18 cellular contexts compared by ENCODE assay signal in the genomic region with DNA sequence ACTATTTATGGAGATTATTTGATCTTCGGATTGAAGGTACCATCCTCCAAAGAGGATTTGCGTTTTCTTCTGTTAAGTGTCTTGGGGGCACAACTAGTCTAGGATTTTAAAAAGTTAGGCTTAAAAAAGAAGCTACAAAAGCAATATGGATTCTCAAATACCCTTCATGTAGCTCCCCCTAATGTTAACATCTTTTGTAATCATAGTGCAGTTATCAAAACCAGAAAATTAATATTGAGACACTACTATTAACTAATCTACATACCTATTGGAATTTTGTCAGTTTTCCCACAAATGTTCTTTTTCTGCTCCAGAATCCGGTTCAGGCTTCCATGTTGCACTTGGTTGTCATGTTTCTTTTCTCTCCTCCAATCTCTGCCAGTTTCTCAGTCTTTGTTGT.
DNase-seq lines count a peak whose midpoint lies in the region; TF ChIP-seq lines count a peak whose summit lies in the region.
"Had no signal": no experiment of that assay in that cellular context is flagged by ENCODE, and none has a peak within 500 bp of the region (broad histone marks: within the 10 kb centered on the region; RNA-seq: fewer than 3 reads in every experiment).

No MANE protein-coding gene starts in this region.

- intact Hi-C loops in activated T-helper 1 cell treated with anti-CD3 and anti-CD28 coated beads, Interleukin-12 subunit alpha, Interleukin-12 subunit beta, Interleukin-2, Interleukin-4 antibody, amounts not matched to agents 30 ng/mL and 10 ng/mL and 1 ng/mL, durations not matched to agents 14 hours and 24 hours and 36 hours (cut with micrococcal nuclease): no loop called here
- intact Hi-C loops in posterior cingulate gyrus (cut with DNase I): no loop called here

- peaks cover 3 to 6% of the 10 kb centered on the region in 2 experiments for H3K27me3 ChIP-seq in mesenchymal stem cell (ENCODE audit: control insufficient read depth in 1 of 2, insufficient read depth in 1 of 2, low read length in 2 of 2)
- H3K27me3 ChIP-seq: BLaER1 had no signal

- peaks cover 4% of the 10 kb centered on the region for H3K9me3 ChIP-seq in mesenchymal stem cell (ENCODE audit: control insufficient read depth, low read length)
- H3K9me3 ChIP-seq: BLaER1 had no signal

- no peak overlapping the region for H3K4me2 ChIP-seq in mesenchymal stem cell (ENCODE audit: low read length, poor library complexity, severe bottlenecking)
- H3K4me2 ChIP-seq: BLaER1, GM23338 had no signal

- H2BK120ac ChIP-seq in mesenchymal stem cell (ENCODE audit: low read depth, low read length): no peak overlapping the region

- H3K9ac ChIP-seq in mesenchymal stem cell (ENCODE audit: low read length): no peak overlapping the region
- H3K9ac ChIP-seq: BLaER1 had no signal

- no peak for TF ChIP-seq CTCF in neural crest cell (conservative IDR thresholded peaks at IDR 0.05)

- no peak overlapping the region for H2AFZ ChIP-seq in mesenchymal stem cell (ENCODE audit: low read depth, low read length)
- H2AFZ ChIP-seq: GM23338 had no signal

- H3K4me1 Mint-ChIP-seq in activated T-cell treated with anti-CD3 and anti-CD28 coated beads, Interleukin-2, amount 50 U/mL, for 24 hours (ENCODE audit: low read depth): peaks cover 49% of the 10 kb centered on the region
- H3K4me1 Mint-ChIP-seq in activated T-helper 1 cell treated with anti-CD3 and anti-CD28 coated beads, Interleukin-12 subunit alpha, Interleukin-12 subunit beta, Interleukin-2, Interleukin-4 antibody, amounts not matched to agents 30 ng/mL and 10 ng/mL and 1 ng/mL, durations not matched to agents 14 hours and 24 hours and 36 hours (ENCODE audit: low read depth): peaks cover 41% of the 10 kb centered on the region
- H3K4me1 Mint-ChIP-seq in neural crest cell: no peaks in the 10 kb centered on the region
- H3K4me1 Mint-ChIP-seq: B cell, H9 had no signal

- no peak overlapping the region for H2AK5ac ChIP-seq in mesenchymal stem cell (ENCODE audit: low read length, severe bottlenecking)

- H3K79me1 ChIP-seq in mesenchymal stem cell (replicated peaks; ENCODE audit: low read length, poor library complexity, severe bottlenecking): no peaks in the 10 kb centered on the region

- H3K36me3 ChIP-seq in mesenchymal stem cell (ENCODE audit: control insufficient read depth in 1 of 2, insufficient read depth in 2 of 2, low read depth in 1 of 2, low read length in 2 of 2): no peaks in the 10 kb centered on the region
- H3K36me3 ChIP-seq: BLaER1 had no signal

- no peak for DNase-seq in activated T-cell treated with anti-CD3 and anti-CD28 coated beads, Interleukin-2, amount 50 U/mL, for 24 hours
- DNase-seq in activated T-cell treated with anti-CD3 and anti-CD28 coated beads, Interleukin-2, amount 50 U/mL, for 48 hours: no peak
- DNase-seq in activated T-helper 1 cell treated with anti-CD3 and anti-CD28 coated beads, Interleukin-12 subunit alpha, Interleukin-12 subunit beta, Interleukin-2, Interleukin-4 antibody, amounts not matched to agents 30 ng/mL and 10 ng/mL and 1 ng/mL, durations not matched to agents 14 hours and 24 hours and 36 hours (ENCODE audit: low spot score): no peak
- DNase-seq in neural crest cell (ENCODE audit: low read depth, low spot score): no peak
- DNase-seq in mesenchymal stem cell: no peak
- no peak for DNase-seq in posterior cingulate gyrus
- DNase-seq: Caco-2; CD4-positive, CD25-positive, alpha-beta regulatory T cell; CD8-positive, alpha-beta T cell; DMS53; DMS79 treated with DMSO at 0.1 percent for 48 hours; GF-D8; H9 had no signal

- H4K8ac ChIP-seq in mesenchymal stem cell (ENCODE audit: low read length): no peak overlapping the region

- no peak overlapping the region for H2BK5ac ChIP-seq in mesenchymal stem cell (ENCODE audit: low read depth, low read length, poor library complexity, severe bottlenecking)

- WGBS in mesenchymal stem cell: 90% methylated on average over 2 of the region's 3 CpGs

- no peak overlapping the region for H3K27ac ChIP-seq in mesenchymal stem cell (ENCODE audit: low read length, poor library complexity, severe bottlenecking)
- H3K27ac ChIP-seq: 22Rv1, BLaER1, C4-2B had no signal

- no peaks in the 10 kb centered on the region for H3K9me3 Mint-ChIP-seq in activated T-cell treated with anti-CD3 and anti-CD28 coated beads, Interleukin-2, amount 50 U/mL, for 24 hours
- H3K9me3 Mint-ChIP-seq in activated T-helper 1 cell treated with anti-CD3 and anti-CD28 coated beads, Interleukin-12 subunit alpha, Interleukin-12 subunit beta, Interleukin-2, Interleukin-4 antibody, amounts not matched to agents 30 ng/mL and 10 ng/mL and 1 ng/mL, durations not matched to agents 14 hours and 24 hours and 36 hours: no peaks in the 10 kb centered on the region
- peaks cover 4% of the 10 kb centered on the region for H3K9me3 Mint-ChIP-seq in neural crest cell
- H3K9me3 Mint-ChIP-seq: CD4-positive, CD25-positive, alpha-beta regulatory T cell had no signal

- H3K27me3 Mint-ChIP-seq in activated T-cell treated with anti-CD3 and anti-CD28 coated beads, Interleukin-2, amount 50 U/mL, for 24 hours: no peaks in the 10 kb centered on the region
- no peaks in the 10 kb centered on the region for H3K27me3 Mint-ChIP-seq in activated T-helper 1 cell treated with anti-CD3 and anti-CD28 coated beads, Interleukin-12 subunit alpha, Interleukin-12 subunit beta, Interleukin-2, Interleukin-4 antibody, amounts not matched to agents 30 ng/mL and 10 ng/mL and 1 ng/mL, durations not matched to agents 14 hours and 24 hours and 36 hours (ENCODE audit: insufficient read depth)
- H3K27me3 Mint-ChIP-seq in neural crest cell (ENCODE audit: low read depth): no peaks in the 10 kb centered on the region
- H3K27me3 Mint-ChIP-seq: B cell; CD4-positive, CD25-positive, alpha-beta regulatory T cell had no signal

- H3K27ac Mint-ChIP-seq in activated T-cell treated with anti-CD3 and anti-CD28 coated beads, Interleukin-2, amount 50 U/mL, for 24 hours: peak overlapping the region; percentile 40
- H3K27ac Mint-ChIP-seq in activated T-helper 1 cell treated with anti-CD3 and anti-CD28 coated beads, Interleukin-12 subunit alpha, Interleukin-12 subunit beta, Interleukin-2, Interleukin-4 antibody, amounts not matched to agents 30 ng/mL and 10 ng/mL and 1 ng/mL, durations not matched to agents 14 hours and 24 hours and 36 hours: peak overlapping the region; percentile 45
- H3K27ac Mint-ChIP-seq in neural crest cell (ENCODE audit: unreplicated experiment): peak overlapping the region; percentile 73
- H3K27ac Mint-ChIP-seq: B cell; CD8-positive, alpha-beta T cell; GM23338 had no signal

- no peak overlapping the region for H2BK15ac ChIP-seq in mesenchymal stem cell (ENCODE audit: low read depth, poor library complexity, severe bottlenecking)

- H3K18ac ChIP-seq in mesenchymal stem cell (ENCODE audit: low read depth in 1 of 2, low read length in 2 of 2): no peak overlapping the region

- no peak overlapping the region for H3K4me3 ChIP-seq in mesenchymal stem cell (ENCODE audit: insufficient read depth in 1 of 2, low read depth in 1 of 2, low read length in 2 of 2)
- H3K4me3 ChIP-seq: BLaER1, GM23338 had no signal

- H3K4me3 Mint-ChIP-seq in activated T-cell treated with anti-CD3 and anti-CD28 coated beads, Interleukin-2, amount 50 U/mL, for 24 hours: no peak overlapping the region
- H3K4me3 Mint-ChIP-seq in activated T-helper 1 cell treated with anti-CD3 and anti-CD28 coated beads, Interleukin-12 subunit alpha, Interleukin-12 subunit beta, Interleukin-2, Interleukin-4 antibody, amounts not matched to agents 30 ng/mL and 10 ng/mL and 1 ng/mL, durations not matched to agents 14 hours and 24 hours and 36 hours: no peak overlapping the region
- H3K4me3 Mint-ChIP-seq in neural crest cell: no peak overlapping the region
- H3K4me3 Mint-ChIP-seq: B cell; CD8-positive, alpha-beta T cell; GM23338; H9 had no signal

- H3K4me1 ChIP-seq in mesenchymal stem cell (ENCODE audit: control insufficient read depth, insufficient read depth, low read depth, low read length): no peaks in the 10 kb centered on the region

- H3K4ac ChIP-seq in mesenchymal stem cell (ENCODE audit: low read depth in 1 of 2, low read length in 2 of 2): no peak overlapping the region

- peaks cover 74% of the 10 kb centered on the region for H3K36me3 Mint-ChIP-seq in activated T-cell treated with anti-CD3 and anti-CD28 coated beads, Interleukin-2, amount 50 U/mL, for 24 hours (ENCODE audit: low read depth)
- H3K36me3 Mint-ChIP-seq in activated T-helper 1 cell treated with anti-CD3 and anti-CD28 coated beads, Interleukin-12 subunit alpha, Interleukin-12 subunit beta, Interleukin-2, Interleukin-4 antibody, amounts not matched to agents 30 ng/mL and 10 ng/mL and 1 ng/mL, durations not matched to agents 14 hours and 24 hours and 36 hours (ENCODE audit: low read depth): peaks cover 27% of the 10 kb centered on the region
- H3K36me3 Mint-ChIP-seq in neural crest cell (ENCODE audit: low read depth): no peaks in the 10 kb centered on the region

- no peak overlapping the region for H3K14ac ChIP-seq in mesenchymal stem cell (ENCODE audit: low read length in 2 of 2)

- no peak overlapping the region for H3K23ac ChIP-seq in mesenchymal stem cell (ENCODE audit: low read length in 2 of 2)

- H2BK12ac ChIP-seq in mesenchymal stem cell (ENCODE audit: low read length in 2 of 2): no peak overlapping the region

- no peak overlapping the region for H4K91ac ChIP-seq in mesenchymal stem cell (ENCODE audit: low read length)
